13 cellular contexts compared by ENCODE assay signal in the genomic region with DNA sequence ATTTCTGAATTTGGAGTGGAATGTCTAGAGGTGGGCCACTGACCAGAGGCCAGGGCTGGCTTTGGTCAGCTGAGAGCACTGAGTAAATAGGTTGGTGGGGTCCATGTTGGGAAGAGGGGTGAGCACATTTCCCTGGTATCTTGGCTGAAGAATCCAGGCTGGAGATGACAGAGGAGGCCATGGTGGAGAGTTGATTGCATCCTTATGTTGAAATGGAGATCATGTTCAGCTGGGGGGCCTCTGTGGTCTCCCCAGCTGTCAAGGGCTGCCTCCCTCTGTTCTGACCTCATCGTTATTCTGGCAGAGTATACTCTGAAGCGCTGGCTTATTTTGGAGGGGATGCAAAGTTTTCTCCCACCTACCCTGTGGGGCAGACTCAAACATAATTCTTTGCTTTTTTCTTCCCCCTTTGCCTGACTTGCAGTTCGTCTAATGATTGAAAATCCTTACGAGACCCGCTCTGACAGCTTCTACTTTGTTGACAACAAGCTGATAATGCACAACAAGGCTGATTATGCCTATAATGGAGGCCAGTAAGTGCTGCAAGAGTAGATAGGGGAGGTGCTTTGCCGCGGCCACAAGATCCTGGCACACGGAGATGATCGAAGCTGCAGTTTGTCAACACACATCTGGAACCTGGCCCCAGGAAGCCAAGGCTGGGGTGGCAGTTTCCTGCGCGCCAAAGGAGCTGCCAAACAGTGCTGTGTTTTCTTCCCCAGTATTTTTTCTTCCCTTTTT. TPM values are rescaled to one million over a fixed set of nuclear protein-coding genes. Genes with fewer than 3 reads are reported as not detected.
DNase-seq lines count a peak whose midpoint lies in the region; ATAC-seq, FAIRE-seq and TF ChIP-seq lines count a peak whose summit lies in the region.
"Had no signal": no experiment of that assay in that cellular context is flagged by ENCODE, and none has a peak within 500 bp of the region (broad histone marks: within the 10 kb centered on the region; RNA-seq: fewer than 3 reads in every experiment).

No MANE protein-coding gene starts in this region.

- H3K4me3 ChIP-seq in right atrium auricular region, result no peak overlapping the region
- no peak overlapping the region for H3K4me3 ChIP-seq in small intestine (ENCODE audit: low read depth in 1 of 2, low read length in 2 of 2)
- H3K4me3 ChIP-seq: ascending aorta, skin epidermis had no signal

- H3K9me3 ChIP-seq in right atrium auricular region (no peaks in the 10 kb centered on the region), small intestine (ENCODE audit: control insufficient read depth, low read depth) (no peaks in the 10 kb centered on the region)
- H3K9me3 ChIP-seq: ascending aorta had no signal

- peaks cover 14% of the 10 kb centered on the region for H3K4me1 Mint-ChIP-seq in T-helper 2 cell treated with Interferon-gamma antibody and Interleukin-4, amounts not matched to agents 5 μg/mL and 100 μg/mL, for 36 hours (ENCODE audit: low read depth)

- H3K27ac ChIP-seq in right atrium auricular region (peak overlapping the region; percentile 47 to 61), small intestine (ENCODE audit: low read depth in 1 of 2, low read length in 1 of 2) (peak overlapping the region; percentile 52 to 77)
- H3K27ac ChIP-seq: ascending aorta had no signal

- peaks cover 53% of the 10 kb centered on the region for H3K36me3 Mint-ChIP-seq in T-helper 2 cell treated with Interferon-gamma antibody and Interleukin-4, amounts not matched to agents 5 μg/mL and 100 μg/mL, for 36 hours (ENCODE audit: low read depth)

- no peak for ATAC-seq in GM18520 (IDR thresholded peaks at IDR 0.05; ENCODE audit: unreplicated experiment)
- ATAC-seq in HG03280 (IDR thresholded peaks at IDR 0.05; ENCODE audit: unreplicated experiment), result no peak

- TF ChIP-seq CTCF in right atrium auricular region (IDR thresholded peaks at IDR 0.05), result no peak

- peaks cover 0 to 20% of the 10 kb centered on the region in 2 donors for H3K4me1 ChIP-seq in right atrium auricular region
- peaks cover 8% of the 10 kb centered on the region in 2 donors for H3K4me1 ChIP-seq in small intestine (ENCODE audit: control insufficient read depth in 2 of 2, insufficient read depth in 1 of 2, low read depth in 1 of 2, low read length in 1 of 2)
- H3K4me1 ChIP-seq: ascending aorta had no signal

- H3K27me3 ChIP-seq in right atrium auricular region, result no peaks in the 10 kb centered on the region
- H3K27me3 ChIP-seq in small intestine (ENCODE audit: control insufficient read depth in 2 of 2, insufficient read depth in 2 of 2, low read length in 2 of 2), result no peaks in the 10 kb centered on the region
- H3K27me3 ChIP-seq: ascending aorta had no signal

- DNase-seq in T-helper 2 cell treated with Interferon-gamma antibody and Interleukin-4, amounts not matched to agents 5 μg/mL and 100 μg/mL, for 36 hours (ENCODE audit: low spot score), result no peak
- no peak for DNase-seq in T-helper 2 cell
- peak; percentile 26 for DNase-seq in UCSD-AML1 (lab: John Stamatoyannopoulos, UW; ENCODE audit: unreplicated experiment)
- no peak for DNase-seq in right atrium auricular region (ENCODE audit: low spot score)
- peak; percentile 38 for DNase-seq in small intestine
- DNase-seq in NCI-H1436 (lab: John Stamatoyannopoulos, UW), result no peak
- DNase-seq: 8988T, endodermal cell had no signal

- no peaks in the 10 kb centered on the region for H3K9me3 Mint-ChIP-seq in T-helper 2 cell treated with Interferon-gamma antibody and Interleukin-4, amounts not matched to agents 5 μg/mL and 100 μg/mL, for 36 hours
- H3K9me3 Mint-ChIP-seq: endodermal cell, neural crest cell had no signal

- H3K4me3 Mint-ChIP-seq in T-helper 2 cell treated with Interferon-gamma antibody and Interleukin-4, amounts not matched to agents 5 μg/mL and 100 μg/mL, for 36 hours, result no peak overlapping the region
- H3K4me3 Mint-ChIP-seq: endodermal cell, neural crest cell had no signal

- no peak for FAIRE-seq in small intestine (lab: Jason Lieb, UNC)

- 20 to 59% (median 42%) methylated on average over 11 of the region's 11 CpGs for WGBS in small intestine, 3 donors

- no peaks in the 10 kb centered on the region for H3K27me3 Mint-ChIP-seq in T-helper 2 cell treated with Interferon-gamma antibody and Interleukin-4, amounts not matched to agents 5 μg/mL and 100 μg/mL, for 36 hours (ENCODE audit: low read depth)

- H3K27ac Mint-ChIP-seq in T-helper 2 cell treated with Interferon-gamma antibody and Interleukin-4, amounts not matched to agents 5 μg/mL and 100 μg/mL, for 36 hours, result peak overlapping the region; percentile 16
- H3K27ac Mint-ChIP-seq: endodermal cell had no signal

- peaks cover 88% of the 10 kb centered on the region for H3K36me3 ChIP-seq in right atrium auricular region
- peaks cover 6 to 19% of the 10 kb centered on the region in 2 donors for H3K36me3 ChIP-seq in small intestine (ENCODE audit: control insufficient read depth in 2 of 2, insufficient read depth in 2 of 2, low read length in 2 of 2)

RNA-seq across cellular contexts. Expression of a gene that starts 6.0 kb away (rescaled TPM):
- 10 to 100 TPM; 58.6 to 92.6 TPM for total RNA-seq in right atrium auricular region
- polyA plus RNA-seq in small intestine, result 100 to 1,000 TPM in 2 of 3 donors, 10 to 100 TPM in 1; 99.4 to 359 (median 270) TPM

RNA-seq across cellular contexts. Expression of a gene that starts 9.4 kb away (rescaled TPM):
- total RNA-seq in right atrium auricular region, result 10 to 100 TPM in 1 of 2 donors, 1 to 10 TPM in 1; 8.9 to 13.1 TPM
- 10 to 100 TPM in 1 of 3 donors, 1 to 10 TPM in 2; 6.9 to 19.1 (median 8.6) TPM for polyA plus RNA-seq in small intestine

RNA-seq across cellular contexts. Expression of a gene that starts 32.7 kb away (rescaled TPM):
- 100 to 1,000 TPM in 1 of 2 donors, 10 to 100 TPM in 1; 89.7 to 179 TPM for total RNA-seq in right atrium auricular region
- 100 to 1,000 TPM in 1 of 3 donors, 10 to 100 TPM in 1, 1 to 10 TPM in 1; 9.7 to 228 (median 14.3) TPM for polyA plus RNA-seq in small intestine

Comparison
In these comparisons a context has a peak if more than half of its experiments do, and no peak if none do; other contexts are left out.
1. DNase-seq: peak in UCSD-AML1 (single experiment) and small intestine (single experiment); none in T-helper 2 cell treated with Interferon-gamma antibody and Interleukin-4, amounts not matched to agents 5 μg/mL and 100 μg/mL, for 36 hours (single experiment), T-helper 2 cell (0 of 5), right atrium auricular region (single experiment) and NCI-H1436 (single experiment).